1 cellular context compared by ENCODE assay signal in genomic region chr13:112983042-112983305, GRCh38.
TF ChIP-seq lines count a peak whose summit lies in the region.

No MANE protein-coding gene starts in this region.

TF ChIP-seq in GM23338, 12 proteins besides CTCF, POLR2A, EP300 and RAD21 (continued from another document):
- TF ChIP-seq ZNF462 (CRISPR knock-in tag; IDR thresholded peaks at IDR 0.05), result no peak
